Comparison of ENCODE assay signal across 12 cellular contexts in genomic region chr3:44954289-44954688, GRCh38.
"Had no signal": no experiment of that assay in that cellular context is flagged by ENCODE, and none has a peak within 500 bp of the region (broad histone marks: within the 10 kb centered on the region; RNA-seq: fewer than 3 reads in every experiment).

No MANE protein-coding gene starts in this region.

- H3K4me1 ChIP-seq: uterus had no signal

- H3K4me3 ChIP-seq: adrenal gland, coronary artery, uterus had no signal

- H3K9me3 Mint-ChIP-seq: activated CD4-positive, alpha-beta memory T cell treated with anti-CD3 and anti-CD28 coated beads, Interleukin-2, amount 10 ng/mL, durations not matched to agents 7 days and 5 days; activated naive CD4-positive, alpha-beta T cell treated with anti-CD3 and anti-CD28 coated beads, Interleukin-2, amount 10 ng/mL, durations not matched to agents 7 days and 5 days had no signal

- DNase-seq: activated CD4-positive, alpha-beta memory T cell treated with anti-CD3 and anti-CD28 coated beads, Interleukin-2, amount 10 ng/mL, durations not matched to agents 7 days and 5 days; activated CD4-positive, alpha-beta T cell treated with anti-CD3 and anti-CD28 coated beads for 36 hours; activated naive CD4-positive, alpha-beta T cell treated with anti-CD3 and anti-CD28 coated beads, Interleukin-2, amount 10 ng/mL, durations not matched to agents 7 days and 5 days; adrenal gland; central memory CD4-positive, alpha-beta T cell; effector CD8-positive, alpha-beta T cell; kidney; left ventricle myocardium superior; retina; uterus; WERI-Rb-1 had no signal

- H3K27ac Mint-ChIP-seq: activated CD4-positive, alpha-beta memory T cell treated with anti-CD3 and anti-CD28 coated beads, Interleukin-2, amount 10 ng/mL, durations not matched to agents 7 days and 5 days; activated CD4-positive, alpha-beta T cell treated with anti-CD3 and anti-CD28 coated beads for 36 hours; activated naive CD4-positive, alpha-beta T cell treated with anti-CD3 and anti-CD28 coated beads, Interleukin-2, amount 10 ng/mL, durations not matched to agents 7 days and 5 days had no signal

- H3K4me3 Mint-ChIP-seq: activated CD4-positive, alpha-beta memory T cell treated with anti-CD3 and anti-CD28 coated beads, Interleukin-2, amount 10 ng/mL, durations not matched to agents 7 days and 5 days; activated CD4-positive, alpha-beta T cell treated with anti-CD3 and anti-CD28 coated beads for 36 hours; activated naive CD4-positive, alpha-beta T cell treated with anti-CD3 and anti-CD28 coated beads, Interleukin-2, amount 10 ng/mL, durations not matched to agents 7 days and 5 days had no signal

- H3K27me3 ChIP-seq: adrenal gland, uterus had no signal

- FAIRE-seq: kidney had no signal

- H3K9me3 ChIP-seq: adrenal gland, uterus had no signal

- ATAC-seq: activated CD4-positive, alpha-beta T cell treated with anti-CD3 and anti-CD28 coated beads for 36 hours; left ventricle myocardium superior had no signal

- H3K36me3 ChIP-seq: uterus had no signal

- H3K27ac ChIP-seq: adrenal gland, coronary artery, uterus, WERI-Rb-1 had no signal

- H3K27me3 Mint-ChIP-seq: activated CD4-positive, alpha-beta memory T cell treated with anti-CD3 and anti-CD28 coated beads, Interleukin-2, amount 10 ng/mL, durations not matched to agents 7 days and 5 days; activated CD4-positive, alpha-beta T cell treated with anti-CD3 and anti-CD28 coated beads for 36 hours; activated naive CD4-positive, alpha-beta T cell treated with anti-CD3 and anti-CD28 coated beads, Interleukin-2, amount 10 ng/mL, durations not matched to agents 7 days and 5 days had no signal
